Comparison of ENCODE assay signal across 20 cellular contexts in genomic region chr5:114243281-114243982, GRCh38.
DNase-seq lines count a peak whose midpoint lies in the region; ATAC-seq and TF ChIP-seq lines count a peak whose summit lies in the region.
"Had no signal": no experiment of that assay in that cellular context is flagged by ENCODE, and none has a peak within 500 bp of the region (broad histone marks: within the 10 kb centered on the region; RNA-seq: fewer than 3 reads in every experiment).

No MANE protein-coding gene starts in this region.

- 85 to 91% methylated on average over 8 of the region's 8 CpGs for WGBS in upper lobe of left lung, 2 donors

- TF ChIP-seq POLR2A in upper lobe of left lung (IDR thresholded peaks at IDR 0.05) = no peak

- ATAC-seq in upper lobe of left lung (ENCODE audit: low FRiP score in 2 of 2) (no peak), HG02938 (IDR thresholded peaks at IDR 0.05; ENCODE audit: unreplicated experiment) (no peak)
- no peak for ATAC-seq in activated CD4-positive, CD25-positive, alpha-beta regulatory T cell treated with anti-CD3 and anti-CD28 coated beads, Interleukin-2, amount 50 U/mL, for 24 hours
- ATAC-seq: esophagus mucosa, left ventricle myocardium superior, T-cell had no signal

- CTCF ChIA-PET in AG04449 (lab: Yijun Ruan, JAX) = no interaction called here

- H3K9me3 ChIP-seq in SJSA1 (replicated peaks) (no peaks in the 10 kb centered on the region), upper lobe of left lung (no peaks in the 10 kb centered on the region)
- H3K9me3 ChIP-seq: ascending aorta, MG63 had no signal

- H3K4me3 ChIP-seq in AG04449 (ENCODE audit: low read depth, low read length) (no peak overlapping the region), SJSA1 (no peak overlapping the region), fibroblast of villous mesenchyme (ENCODE audit: low read depth, low read length) (peak overlapping the region; percentile 22), upper lobe of left lung (no peak overlapping the region)
- H3K4me3 ChIP-seq: ascending aorta, MG63 had no signal

- no peaks in the 10 kb centered on the region for H3K27me3 ChIP-seq in SJSA1 (replicated peaks)
- no peaks in the 10 kb centered on the region for H3K27me3 ChIP-seq in upper lobe of left lung
- H3K27me3 ChIP-seq: ascending aorta, MG63 had no signal

- DNase-seq in AG04449 (ENCODE audit: low read depth, low spot score) (peak; percentile 82), HCEC 1CT (peak; percentile 90), SJSA1 (ENCODE audit: low read depth in 1 of 2, low spot score in 2 of 2) (peak in 1 of 2 experiments; percentile 87), fibroblast of villous mesenchyme (ENCODE audit: low read depth) (peak; percentile 88), NCI-H2171 (lab: John Stamatoyannopoulos, UW) (no peak), upper lobe of left lung (no peak)
- DNase-seq: ACHN; activated effector memory CD4-positive, alpha-beta T cell treated with Interleukin-2 at 50 U/mL for 16 hours; Calu3; dermis blood vessel endothelial cell; left ventricle myocardium superior; MG63; NCI-H1930; NCI-H69; stimulated activated naive CD4-positive, alpha-beta T cell treated with Interleukin-2 at 50 U/mL for 16 hours; T-cell had no signal

- no peak for TF ChIP-seq EP300 in upper lobe of left lung (IDR thresholded peaks at IDR 0.05)

- H3K27ac ChIP-seq in SJSA1 (peak overlapping the region; percentile 89), upper lobe of left lung (no peak overlapping the region)
- H3K27ac ChIP-seq: ascending aorta had no signal

- H3K4me1 ChIP-seq in SJSA1 (replicated peaks) (peaks cover 40% of the 10 kb centered on the region), upper lobe of left lung (no peaks in the 10 kb centered on the region)
- H3K4me1 ChIP-seq: ascending aorta had no signal

- TF ChIP-seq CTCF in AG04449 (IDR thresholded peaks at IDR 0.05; ENCODE audit: insufficient read depth, low read length, missing control alignments) (no peak), fibroblast of villous mesenchyme (IDR thresholded peaks at IDR 0.05; ENCODE audit: insufficient read depth, low read depth, low read length) (no peak), upper lobe of left lung (IDR thresholded peaks at IDR 0.05) (no peak)

- POLR2A ChIA-PET in AG04449 (lab: Yijun Ruan, JAX) = no interaction called here

- H3K36me3 ChIP-seq in SJSA1 = no peaks in the 10 kb centered on the region
- no peaks in the 10 kb centered on the region for H3K36me3 ChIP-seq in upper lobe of left lung
- H3K36me3 ChIP-seq: ascending aorta, MG63 had no signal

Comparison
In these comparisons a context has a peak if more than half of its experiments do, and no peak if none do; other contexts are left out.
1. DNase-seq: peak in AG04449 (single experiment), HCEC 1CT (single experiment) and fibroblast of villous mesenchyme (single experiment); none in NCI-H2171 (single experiment) and upper lobe of left lung (0 of 2).